Comparison of ENCODE assay signal across 14 cellular contexts in the genomic region with DNA sequence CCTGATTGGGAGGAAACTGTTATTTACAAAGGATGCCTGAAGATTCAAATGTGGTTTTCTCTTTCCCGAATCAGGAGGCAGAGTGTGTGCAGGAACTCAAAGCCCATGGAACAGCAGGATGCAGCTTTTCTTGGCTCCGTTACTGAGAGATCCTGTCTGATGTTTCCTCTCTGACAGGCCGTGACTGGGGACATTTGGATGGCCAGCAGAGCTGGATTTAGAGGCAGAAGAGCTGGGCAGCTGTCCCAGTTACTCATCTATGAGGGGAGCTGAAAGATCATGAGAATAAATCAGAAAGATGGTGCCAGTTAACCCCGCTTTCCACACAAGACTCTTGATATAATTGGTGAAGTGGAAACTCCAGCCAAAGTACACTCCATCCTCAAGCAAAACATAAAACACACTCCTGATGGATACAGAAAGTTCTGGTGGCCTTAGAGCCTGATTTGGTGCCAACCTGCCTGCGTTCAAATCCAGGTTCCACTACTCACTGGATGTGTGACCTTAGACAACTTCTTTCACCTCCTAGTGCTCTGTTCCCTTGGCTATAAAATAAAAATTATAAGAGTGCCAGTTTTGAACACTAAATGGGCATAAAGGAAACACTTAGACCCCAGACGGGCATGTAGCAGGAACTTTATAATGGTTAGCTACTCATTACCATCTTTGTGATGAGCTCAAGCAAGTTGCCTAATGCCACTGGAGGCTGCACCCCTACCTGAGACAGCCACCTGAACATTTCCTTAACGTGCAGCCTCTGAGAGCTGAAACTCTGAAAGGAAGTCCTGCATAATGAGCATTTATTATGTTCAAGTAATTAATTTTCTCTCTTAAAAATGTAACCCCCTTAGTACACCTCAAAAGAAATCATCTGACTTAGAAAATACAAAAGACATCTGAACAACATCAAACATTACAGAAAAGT.
DNase-seq lines count a peak whose midpoint lies in the region; ATAC-seq and TF ChIP-seq lines count a peak whose summit lies in the region.
"Had no signal": no experiment of that assay in that cellular context is flagged by ENCODE, and none has a peak within 500 bp of the region (broad histone marks: within the 10 kb centered on the region; RNA-seq: fewer than 3 reads in every experiment).

No MANE protein-coding gene starts in this region.

- peaks cover 62% of the 10 kb centered on the region for H3K4me1 Mint-ChIP-seq in brain

- DNase-seq in Right ventricle myocardium inferior (ENCODE audit: missing footprints): no peak
- no peak for DNase-seq in cardiac septum (ENCODE audit: low spot score)
- DNase-seq in right cardiac atrium: peak in 1 of 3 donors; percentile 43
- peak; percentile 75 for DNase-seq in ureter (ENCODE audit: low spot score)
- no peak for DNase-seq in upper lobe of right lung
- no peak for DNase-seq in NOMO-1 treated with DMSO at 0.1 percent for 48 hours (lab: John Stamatoyannopoulos, UW; ENCODE audit: unreplicated experiment)
- DNase-seq: activated CD4-positive, CD25-positive, alpha-beta regulatory T cell treated with anti-CD3 and anti-CD28 coated beads, Interleukin-2, amount 50 U/mL, for 72 hours; NCI-H69 had no signal

- ATAC-seq in Right ventricle myocardium inferior: peak; percentile 66
- peak; percentile 55 to 65 for ATAC-seq in right cardiac atrium
- ATAC-seq in GM21526 (IDR thresholded peaks at IDR 0.05; ENCODE audit: low FRiP score, unreplicated experiment): no peak
- ATAC-seq in upper lobe of right lung: no peak

- H3K27me3 Mint-ChIP-seq in brain: peaks cover 8% of the 10 kb centered on the region

- H3K27me3 ChIP-seq in right cardiac atrium (ENCODE audit: control insufficient read depth, insufficient read depth) (no peaks in the 10 kb centered on the region), upper lobe of right lung (no peaks in the 10 kb centered on the region)
- H3K27me3 ChIP-seq: SJSA1, tibial nerve had no signal

- H3K27ac ChIP-seq in right cardiac atrium (ENCODE audit: low read length) (peak overlapping the region; percentile 13), upper lobe of right lung (no peak overlapping the region)
- H3K27ac ChIP-seq: SJSA1, tibial nerve had no signal

- intact Hi-C loops in Right ventricle myocardium inferior (cut with DNase I) (loop anchor here (5.0 kb wide), 2 partner anchors 47 to 147 kb away; no protein-coding TSS in a partner anchor), cardiac septum (cut with DNase I) (loop anchor here (5.0 kb wide), 2 partner anchors 47 to 132 kb away; no protein-coding TSS in a partner anchor), right cardiac atrium (cut with DNase I) (no loop called here), upper lobe of right lung (cut with DNase I) (no loop called here)

- H3K4me3 ChIP-seq in right cardiac atrium (ENCODE audit: low read length) (no peak overlapping the region), upper lobe of right lung (no peak overlapping the region)
- H3K4me3 ChIP-seq: lung, SJSA1, tibial nerve had no signal

- H3K27ac Mint-ChIP-seq in brain: peak overlapping the region in 4 of 5 experiments; percentile 37 to 71 (median 52)
- H3K27ac Mint-ChIP-seq: progenitor cell of endocrine pancreas had no signal

- H3K9me3 Mint-ChIP-seq in brain: no peaks in the 10 kb centered on the region

- H3K4me1 ChIP-seq in right cardiac atrium (ENCODE audit: control insufficient read depth, insufficient read depth, low read length): peaks cover 16% of the 10 kb centered on the region
- H3K4me1 ChIP-seq in upper lobe of right lung: peaks cover 7% of the 10 kb centered on the region

- H3K36me3 Mint-ChIP-seq in brain: no peaks in the 10 kb centered on the region

- H3K36me3 ChIP-seq in upper lobe of right lung: no peaks in the 10 kb centered on the region
- H3K36me3 ChIP-seq: SJSA1, tibial nerve had no signal

- peak overlapping the region in 1 of 5 experiments; percentile 3 for H3K4me3 Mint-ChIP-seq in brain

- no peaks in the 10 kb centered on the region for H3K9me3 ChIP-seq in right cardiac atrium (ENCODE audit: control insufficient read depth, low read length)
- no peaks in the 10 kb centered on the region for H3K9me3 ChIP-seq in upper lobe of right lung
- H3K9me3 ChIP-seq: SJSA1, tibial nerve had no signal

- TF ChIP-seq CTCF in brain (conservative IDR thresholded peaks at IDR 0.05): no peak
- no peak for TF ChIP-seq CTCF in upper lobe of right lung (IDR thresholded peaks at IDR 0.05)

- WGBS in right cardiac atrium: 22% methylated on average over 7 of the region's 7 CpGs

Comparison
In these comparisons a context has a peak if more than half of its experiments do, and no peak if none do; other contexts are left out.
1. intact Hi-C loops: an anchor here in Right ventricle myocardium inferior (5.0 kb wide) and cardiac septum (5.0 kb wide); none called in right cardiac atrium and upper lobe of right lung.
2. ATAC-seq: peak in Right ventricle myocardium inferior (single experiment) and right cardiac atrium (2 of 2); none in GM21526 (single experiment) and upper lobe of right lung (single experiment).